In the genomic region with DNA sequence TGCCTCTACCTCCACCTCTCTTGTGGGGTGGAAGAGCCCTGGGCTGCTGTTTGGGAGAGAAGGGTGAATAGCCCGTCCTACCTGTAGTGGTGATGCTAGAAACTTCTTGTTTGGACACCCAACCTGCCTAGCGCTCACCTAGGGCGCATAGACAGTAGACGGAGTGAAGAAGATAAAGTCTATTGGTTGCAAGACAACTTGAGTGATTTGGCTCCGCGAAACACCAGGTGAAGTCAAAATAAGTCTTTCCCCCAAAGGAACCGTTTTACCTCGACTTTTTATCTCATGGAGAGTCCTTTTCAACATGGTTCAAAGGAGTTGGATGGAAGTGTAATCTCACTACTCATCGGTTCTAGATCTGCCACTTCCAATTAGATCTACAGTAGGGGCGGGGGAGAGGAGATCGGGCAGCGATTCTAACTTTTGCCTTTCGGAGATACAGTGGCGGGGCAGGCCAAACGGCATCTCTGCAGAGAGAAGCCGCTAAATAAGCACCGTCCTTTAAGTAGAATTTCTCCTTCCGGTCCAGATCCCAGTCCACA, we compare ENCODE assay signal across 1 cellular context.
TF ChIP-seq lines count a peak whose summit lies in the region.

No MANE protein-coding gene starts in this region.

TF ChIP-seq in H1, 55 proteins besides CTCF, POLR2A, EP300 and RAD21:
- TF ChIP-seq PHF8 (conservative IDR thresholded peaks at IDR 0.05; ENCODE audit: low read depth, low read length) (0 out of 2 replicates have a peak, but pooled peaks have one; percentile 14), SIN3A (conservative IDR thresholded peaks at IDR 0.05 in 1 of 2, IDR thresholded peaks at IDR 0.05 in 1 of 2; ENCODE audit: low read depth in 1 of 2, low read length in 2 of 2) (no peak), JUN (IDR thresholded peaks at IDR 0.05; ENCODE audit: low read depth, low read length) (no peak), CREB1 (IDR thresholded peaks at IDR 0.05) (0 out of 2 replicates have a peak, but pooled peaks have one; percentile 1), CEBPB (IDR thresholded peaks at IDR 0.05; ENCODE audit: low read depth, low read length) (no peak), TAF7 (optimal IDR thresholded peaks at IDR 0.05; ENCODE audit: borderline replicate concordance, low read depth, low read length) (peak; percentile 7), ASH2L (IDR thresholded peaks at IDR 0.05; ENCODE audit: low read length) (peak; percentile 22)
- TF ChIP-seq, protein P1, sequence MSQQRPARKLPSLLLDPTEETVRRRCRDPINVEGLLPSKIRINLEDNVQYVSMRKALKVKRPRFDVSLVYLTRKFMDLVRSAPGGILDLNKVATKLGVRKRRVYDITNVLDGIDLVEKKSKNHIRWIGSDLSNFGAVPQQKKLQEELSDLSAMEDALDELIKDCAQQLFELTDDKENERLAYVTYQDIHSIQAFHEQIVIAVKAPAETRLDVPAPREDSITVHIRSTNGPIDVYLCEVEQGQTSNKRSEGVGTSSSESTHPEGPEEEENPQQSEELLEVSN (IDR thresholded peaks at IDR 0.05), result peak; percentile 0; the same call in 1 of the 2 replicates
TF ChIP-seq in H1: peak in this region for 5.
